Comparison of ENCODE assay signal across 8 cellular contexts in the genomic region with DNA sequence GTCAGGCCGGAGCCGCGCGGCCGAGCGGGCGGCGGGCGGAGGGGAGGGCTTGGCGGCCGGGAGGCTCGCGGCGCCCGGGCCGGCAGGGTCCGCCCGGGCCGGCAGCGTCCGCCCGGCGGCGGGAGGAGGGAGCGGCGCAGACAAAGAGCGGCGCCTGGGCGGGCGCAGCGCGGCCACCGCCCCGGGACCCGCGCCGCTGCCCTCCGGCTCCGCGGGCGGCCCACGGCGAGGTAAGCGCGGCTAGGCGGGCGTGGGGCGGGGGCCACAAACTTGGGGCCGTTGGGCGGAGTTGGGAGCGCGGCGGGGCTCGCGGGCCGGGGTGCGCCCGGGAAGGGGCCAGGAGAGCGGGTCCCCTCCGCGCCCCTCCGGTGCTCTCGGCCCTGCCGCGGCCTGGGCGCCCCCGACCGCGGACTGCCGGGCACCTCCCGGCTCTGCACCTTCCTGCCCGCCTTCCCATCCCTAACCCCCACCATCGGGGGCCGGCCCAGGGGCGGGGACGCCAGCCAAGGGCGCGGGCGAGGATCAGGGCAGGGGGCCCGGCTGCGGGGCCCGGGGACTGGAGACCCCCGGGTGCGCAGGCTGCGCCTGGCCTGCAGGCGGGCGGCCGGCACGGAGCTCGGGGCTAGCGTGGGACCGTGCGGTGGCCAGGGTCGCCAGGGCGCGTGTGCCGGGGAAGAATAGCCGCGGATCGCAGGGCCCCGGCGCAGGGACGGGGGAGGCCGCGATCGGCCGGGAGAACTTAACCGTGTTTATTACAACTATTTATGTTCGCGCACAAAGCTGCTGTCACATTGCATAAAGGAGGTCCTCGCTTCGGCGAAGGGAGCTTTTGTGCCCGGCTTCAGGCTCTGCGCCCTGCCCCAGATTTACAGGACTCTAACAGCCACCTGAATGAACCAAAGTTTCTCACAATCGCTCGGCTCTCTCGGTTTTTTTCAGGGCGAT. TPM values are rescaled to one million over a fixed set of nuclear protein-coding genes. Genes with fewer than 3 reads are reported as not detected.
DNase-seq lines count a peak whose midpoint lies in the region; ATAC-seq and TF ChIP-seq lines count a peak whose summit lies in the region.

TSS of gene NCK2 (plus strand) at position 4 of the 945 bp plus-strand sequence. CDS start 110,152 bp downstream, outside the sequence.

- no peaks in the 10 kb centered on the region for H3K27me3 ChIP-seq in right cardiac atrium (ENCODE audit: control insufficient read depth, insufficient read depth)
- H3K27me3 ChIP-seq in rectal smooth muscle tissue (ENCODE audit: control insufficient read depth, insufficient read depth, low read length): no peaks in the 10 kb centered on the region

- under 1% methylated on average over 115 of the region's 119 CpGs for WGBS in right cardiac atrium

- H3K27ac ChIP-seq in angular gyrus (ENCODE audit: low read depth, low read length) (peak within 1 kb of the TSS; percentile 52), right cardiac atrium (ENCODE audit: low read length) (peak within 1 kb of the TSS; percentile 86), rectal smooth muscle tissue (ENCODE audit: low read depth, low read length) (peak within 1 kb of the TSS; percentile 61)

- H3K4me1 ChIP-seq in right cardiac atrium (ENCODE audit: control insufficient read depth, insufficient read depth, low read length): peaks cover 23% of the 10 kb centered on the region
- H3K4me1 ChIP-seq in rectal smooth muscle tissue (ENCODE audit: control insufficient read depth, insufficient read depth, low read length): peaks cover 7% of the 10 kb centered on the region

- DNase-seq in A172 (ENCODE audit: low spot score) (no peak), NCI-H69 (lab: John Stamatoyannopoulos, UW) (peak; percentile 41), right cardiac atrium (peak; percentile 33 to 68 (median 67)), HUDEP-2 (lab: John Stamatoyannopoulos, UW; ENCODE audit: unreplicated experiment in 76 of 76) (no peak)

- no peaks in the 10 kb centered on the region for H3K9me3 ChIP-seq in right cardiac atrium (ENCODE audit: control insufficient read depth, low read length)

- peak within 1 kb of the TSS; percentile 85 for H3K4me3 ChIP-seq in right cardiac atrium (ENCODE audit: low read length)
- peak within 1 kb of the TSS; percentile 78 for H3K4me3 ChIP-seq in rectal smooth muscle tissue (ENCODE audit: low read length)

- intact Hi-C loops in right cardiac atrium (cut with DNase I): loop anchor here in 1 of 4 donors (10.0 kb wide), 1 partner anchor 50 kb away; no protein-coding TSS in a partner anchor

- TF ChIP-seq CTCF in GM12873 (IDR thresholded peaks at IDR 0.05; ENCODE audit: insufficient read depth, low read depth, low read length, missing control alignments): peak; percentile 8

- peak; percentile 25 for ATAC-seq in HG02642 (IDR thresholded peaks at IDR 0.05; ENCODE audit: poor library complexity, unreplicated experiment)
- ATAC-seq in right cardiac atrium: peak; percentile 55 to 65

- no peaks in the 10 kb centered on the region for H3K36me3 ChIP-seq in rectal smooth muscle tissue (ENCODE audit: control insufficient read depth, insufficient read depth, low read length)

- peak within 1 kb of the TSS; percentile 73 for H3K9ac ChIP-seq in rectal smooth muscle tissue (ENCODE audit: low read length)

RNA-seq across cellular contexts. Expression of gene NCK2, which starts in this region (rescaled TPM):
- 29.1 and 44.0 TPM in 2 replicates for total RNA-seq in A172 (2014; rRNA removed; shearing (Covaris generic))
- 10 to 100 TPM; 29.9 to 39.5 (median 32.1) TPM for total RNA-seq in right cardiac atrium
- 30.9 TPM for polyA plus RNA-seq in right cardiac atrium

Comparison
In these comparisons a context has a peak if more than half of its experiments do, and no peak if none do; other contexts are left out.
1. DNase-seq: peak in NCI-H69 (single experiment) and right cardiac atrium (3 of 3); none in A172 (single experiment) and HUDEP-2 (0 of 76).
2. Peak in every context shown above with its lines, with median percentiles within 50 percentile points of each other: H3K27ac ChIP-seq.